9 cellular contexts compared by ENCODE assay signal in the genomic region with DNA sequence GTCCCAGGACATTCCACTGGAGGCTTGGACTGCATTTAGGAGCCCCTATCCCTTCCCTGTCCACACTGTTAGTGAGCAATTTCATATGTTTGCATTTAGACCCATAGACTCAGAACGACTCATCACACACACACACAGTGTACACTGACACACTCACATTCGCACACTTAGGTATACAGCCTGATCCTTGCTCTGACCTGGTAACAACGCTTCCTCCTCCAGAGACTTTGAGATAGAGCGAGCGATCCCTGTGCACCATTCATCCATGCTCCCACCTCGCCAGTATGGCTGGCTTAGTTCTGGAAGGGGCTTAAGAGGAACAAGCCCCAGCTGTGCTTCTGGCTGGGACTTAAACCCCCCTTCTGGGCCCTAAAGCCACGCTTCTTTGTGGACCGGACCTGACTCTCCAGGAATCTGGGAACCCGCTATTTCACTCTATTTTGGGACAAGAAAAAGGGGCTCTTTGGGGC. TPM values are rescaled to one million over a fixed set of nuclear protein-coding genes. Genes with fewer than 3 reads are reported as not detected.
DNase-seq lines count a peak whose midpoint lies in the region; ATAC-seq and TF ChIP-seq lines count a peak whose summit lies in the region.
"Had no signal": no experiment of that assay in that cellular context is flagged by ENCODE, and none has a peak within 500 bp of the region (broad histone marks: within the 10 kb centered on the region; RNA-seq: fewer than 3 reads in every experiment).

No MANE protein-coding gene starts in this region.

- DNase-seq in activated CD4-positive, alpha-beta T cell treated with anti-CD3 and anti-CD28 coated beads for 36 hours = no peak
- DNase-seq in activated CD4-positive, alpha-beta T cell treated with anti-CD3 and anti-CD28 coated beads, Interleukin-2, amount 50 U/mL, for 48 hours = no peak
- peak in 1 of 2 experiments; percentile 30 for DNase-seq in SJSA1 (ENCODE audit: low read depth in 1 of 2, low spot score in 2 of 2)
- DNase-seq in glutamatergic neuron = no peak
- no peak for DNase-seq in stimulated activated naive B cell treated with anti-CD40 and anti-IgM and Interleukin-4, amounts not matched to agents 10 μg/mL and 1 μg/mL and 100 μg/mL, for 72 hours
- no peak for DNase-seq in activated gamma-delta T cell (lab: John Stamatoyannopoulos, UW)
- no peak for DNase-seq in D341Med (ENCODE audit: low spot score)
- no peak for DNase-seq in effector CD4-positive, alpha-beta T cell

- H3K4me3 Mint-ChIP-seq in activated CD4-positive, alpha-beta T cell treated with anti-CD3 and anti-CD28 coated beads for 36 hours = peak overlapping the region; percentile 54
- peak overlapping the region; percentile 80 for H3K4me3 Mint-ChIP-seq in glutamatergic neuron (ENCODE audit: unreplicated experiment)
- peak overlapping the region; percentile 88 to 89 for H3K4me3 Mint-ChIP-seq in stimulated activated naive B cell treated with anti-CD40 and anti-IgM and Interleukin-4, amounts not matched to agents 10 μg/mL and 1 μg/mL and 100 μg/mL, for 72 hours

- no peaks in the 10 kb centered on the region for H3K9me3 Mint-ChIP-seq in activated CD4-positive, alpha-beta T cell treated with anti-CD3 and anti-CD28 coated beads for 36 hours (ENCODE audit: low read depth)
- H3K9me3 Mint-ChIP-seq in glutamatergic neuron (ENCODE audit: unreplicated experiment) = peaks cover 17% of the 10 kb centered on the region
- H3K9me3 Mint-ChIP-seq in stimulated activated naive B cell treated with anti-CD40 and anti-IgM and Interleukin-4, amounts not matched to agents 10 μg/mL and 1 μg/mL and 100 μg/mL, for 72 hours = no peaks in the 10 kb centered on the region

- H3K9me3 ChIP-seq in SJSA1 (replicated peaks) = no peaks in the 10 kb centered on the region

- peaks cover 27% of the 10 kb centered on the region for H3K4me1 Mint-ChIP-seq in activated CD4-positive, alpha-beta T cell treated with anti-CD3 and anti-CD28 coated beads for 36 hours
- peaks cover 3% of the 10 kb centered on the region for H3K4me1 Mint-ChIP-seq in glutamatergic neuron (ENCODE audit: low read depth, unreplicated experiment)
- peaks cover 39 to 61% of the 10 kb centered on the region in 2 donors for H3K4me1 Mint-ChIP-seq in stimulated activated naive B cell treated with anti-CD40 and anti-IgM and Interleukin-4, amounts not matched to agents 10 μg/mL and 1 μg/mL and 100 μg/mL, for 72 hours

- TF ChIP-seq CTCF in glutamatergic neuron (IDR thresholded peaks at IDR 0.05; ENCODE audit: partially characterized antibody, unreplicated experiment) = no peak

- H3K4me3 ChIP-seq in SJSA1 = peak overlapping the region; percentile 85

- H3K36me3 Mint-ChIP-seq in activated CD4-positive, alpha-beta T cell treated with anti-CD3 and anti-CD28 coated beads for 36 hours (ENCODE audit: low read depth) = no peaks in the 10 kb centered on the region
- H3K36me3 Mint-ChIP-seq in glutamatergic neuron (ENCODE audit: unreplicated experiment) = no peaks in the 10 kb centered on the region
- H3K36me3 Mint-ChIP-seq in stimulated activated naive B cell treated with anti-CD40 and anti-IgM and Interleukin-4, amounts not matched to agents 10 μg/mL and 1 μg/mL and 100 μg/mL, for 72 hours = peaks cover 0 to 3% of the 10 kb centered on the region in 2 donors

- CTCF ChIA-PET in activated CD4-positive, alpha-beta T cell treated with anti-CD3 and anti-CD28 coated beads for 36 hours (lab: Charles Lee) = interaction anchor here (1.1 kb wide), 1 partner anchor 9 kb away, joined by 7 read pairs; no protein-coding TSS in a partner anchor

- no peak overlapping the region for H3K27ac Mint-ChIP-seq in activated CD4-positive, alpha-beta T cell treated with anti-CD3 and anti-CD28 coated beads for 36 hours
- no peak overlapping the region for H3K27ac Mint-ChIP-seq in glutamatergic neuron (ENCODE audit: unreplicated experiment)
- H3K27ac Mint-ChIP-seq in stimulated activated naive B cell treated with anti-CD40 and anti-IgM and Interleukin-4, amounts not matched to agents 10 μg/mL and 1 μg/mL and 100 μg/mL, for 72 hours = peak overlapping the region; percentile 79

- intact Hi-C loops in activated CD4-positive, alpha-beta T cell treated with anti-CD3 and anti-CD28 coated beads for 36 hours (cut with DNase I, micrococcal nuclease) = loop anchor here in 1 of 2 experiments (2.0 to 5.0 kb wide), 2 partner anchors 14 to 33 kb away; partner anchors contain the start of gene HOXA9

- H3K27me3 Mint-ChIP-seq in activated CD4-positive, alpha-beta T cell treated with anti-CD3 and anti-CD28 coated beads for 36 hours = peaks cover 73% of the 10 kb centered on the region
- peaks cover 53% of the 10 kb centered on the region for H3K27me3 Mint-ChIP-seq in glutamatergic neuron (ENCODE audit: unreplicated experiment)
- H3K27me3 Mint-ChIP-seq in stimulated activated naive B cell treated with anti-CD40 and anti-IgM and Interleukin-4, amounts not matched to agents 10 μg/mL and 1 μg/mL and 100 μg/mL, for 72 hours = peaks cover 84% of the 10 kb centered on the region in 2 donors

- H3K4me1 ChIP-seq in SJSA1 (replicated peaks) = peaks cover 35% of the 10 kb centered on the region

- POLR2A ChIA-PET in activated CD4-positive, alpha-beta T cell treated with anti-CD3 and anti-CD28 coated beads for 36 hours (lab: Charles Lee) = no interaction called here

- ATAC-seq in activated CD4-positive, alpha-beta T cell treated with anti-CD3 and anti-CD28 coated beads for 36 hours = peak; percentile 44
- peak; percentile 37 to 38 for ATAC-seq in stimulated activated naive B cell treated with anti-CD40 and anti-IgM and Interleukin-4, amounts not matched to agents 10 μg/mL and 1 μg/mL and 100 μg/mL, for 72 hours (replicated peaks)

- H3K36me3 ChIP-seq in SJSA1 = 0 out of 2 replicates have a peak, but pooled peaks cover 4% of the 10 kb centered on the region

- H3K27me3 ChIP-seq in SJSA1 (replicated peaks) = 0 out of 2 replicates have a peak, but pooled peaks cover 3% of the 10 kb centered on the region

- H3K27ac ChIP-seq in SJSA1 = no peak overlapping the region

RNA-seq across cellular contexts. Expression of gene HOXA13, which starts 0.9 kb away (rescaled TPM):
- total RNA-seq in activated CD4-positive, alpha-beta T cell treated with anti-CD3 and anti-CD28 coated beads for 36 hours = not detected
- total RNA-seq in SJSA1 (2014; rRNA removed; shearing (Covaris generic)) = 1.7 and 2.5 TPM in 2 replicates
- total RNA-seq in glutamatergic neuron (ENCODE audit: unreplicated experiment) = not detected
- total RNA-seq: dermis microvascular lymphatic vessel endothelial cell had no signal

RNA-seq across cellular contexts. Expression of gene HOXA11, which starts 15.8 kb away (rescaled TPM):
- not detected for total RNA-seq in activated CD4-positive, alpha-beta T cell treated with anti-CD3 and anti-CD28 coated beads for 36 hours
- 4.4 and 5.9 TPM in 2 replicates for total RNA-seq in SJSA1 (2014; rRNA removed; shearing (Covaris generic))
- total RNA-seq in glutamatergic neuron (ENCODE audit: unreplicated experiment) = not detected

RNA-seq across cellular contexts. Expression of gene HOXA10, which starts 26.7 kb away (rescaled TPM):
- total RNA-seq in activated CD4-positive, alpha-beta T cell treated with anti-CD3 and anti-CD28 coated beads for 36 hours = not detected
- total RNA-seq in SJSA1 (2014; rRNA removed; shearing (Covaris generic)) = 8.6 and 15.5 TPM in 2 replicates
- total RNA-seq in glutamatergic neuron (ENCODE audit: unreplicated experiment) = not detected

RNA-seq across cellular contexts. Expression of gene HOXA9, which starts 35.5 kb away (rescaled TPM):
- not detected for total RNA-seq in activated CD4-positive, alpha-beta T cell treated with anti-CD3 and anti-CD28 coated beads for 36 hours
- 7.0 and 16.3 TPM in 2 replicates for total RNA-seq in SJSA1 (2014; rRNA removed; shearing (Covaris generic))
- total RNA-seq in glutamatergic neuron (ENCODE audit: unreplicated experiment) = not detected

RNA-seq across cellular contexts. Expression of gene EVX1, which starts 41.8 kb away (rescaled TPM):
- total RNA-seq in activated CD4-positive, alpha-beta T cell treated with anti-CD3 and anti-CD28 coated beads for 36 hours = not detected
- total RNA-seq in SJSA1 (2014; rRNA removed; shearing (Covaris generic)) = not detected in 2 replicates
- 7.1 TPM for total RNA-seq in glutamatergic neuron (ENCODE audit: unreplicated experiment)
- total RNA-seq: dermis microvascular lymphatic vessel endothelial cell had no signal
